ENCODE assay signal across 8 cellular contexts in the genomic region with DNA sequence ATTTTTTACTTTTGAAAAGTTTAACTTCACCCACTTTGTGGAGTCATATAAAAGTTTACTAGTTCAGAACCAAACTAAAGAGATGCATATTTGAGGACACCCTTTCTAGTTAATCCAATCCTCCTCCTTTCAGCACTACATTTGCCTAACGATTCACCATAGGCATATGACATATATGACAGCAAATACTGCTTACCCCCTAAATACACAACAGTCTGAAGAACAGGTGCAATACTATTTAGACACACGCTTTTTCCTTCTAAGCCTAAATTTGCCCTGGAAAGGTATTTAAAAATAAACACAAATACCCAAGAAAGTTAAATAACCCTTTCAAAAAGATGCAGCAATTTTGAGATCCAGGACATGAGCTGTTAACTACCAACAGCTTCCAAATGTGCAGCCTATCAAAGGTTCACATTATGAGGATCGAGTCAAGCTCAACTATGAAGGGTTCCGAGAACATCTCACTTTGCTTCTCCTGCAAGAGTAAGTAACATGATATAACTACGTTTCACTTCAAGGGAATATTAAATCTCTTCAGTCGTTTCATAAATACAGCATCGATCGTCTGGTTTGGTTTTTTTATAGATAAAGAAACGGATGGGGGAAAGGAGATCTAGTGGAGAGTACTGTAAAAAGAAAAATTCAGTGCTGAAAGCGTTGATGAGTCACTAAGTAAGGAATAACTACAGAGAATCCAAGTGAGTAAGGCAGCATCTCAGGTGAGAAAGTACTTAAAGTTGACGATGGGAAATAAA. TPM values are rescaled to one million over a fixed set of nuclear protein-coding genes. Genes with fewer than 3 reads are reported as not detected.
DNase-seq lines count a peak whose midpoint lies in the region; FAIRE-seq and TF ChIP-seq lines count a peak whose summit lies in the region.

No MANE protein-coding gene starts in this region.

- H3K4me1 ChIP-seq in Karpas-422 (ENCODE audit: low read length) (peaks cover 28% of the 10 kb centered on the region), mesodermal cell (ENCODE audit: control insufficient read depth, insufficient read depth, low read length, poor library complexity, severe bottlenecking) (peaks cover 9% of the 10 kb centered on the region)

- H3K9ac ChIP-seq in Karpas-422 (ENCODE audit: low read length): peak overlapping the region; percentile 98

- H3K79me2 ChIP-seq in Karpas-422 (ENCODE audit: low read length): peaks cover 71% of the 10 kb centered on the region

- H3K4me3 ChIP-seq in Karpas-422 (ENCODE audit: low read length) (peak overlapping the region; percentile 78), bronchial epithelial cell (ENCODE audit: low read depth, low read length) (peak overlapping the region; percentile 97), mesodermal cell (ENCODE audit: extremely low read depth, insufficient read depth, low read length, poor library complexity, severe bottlenecking) (peak overlapping the region; percentile 100)

- no peak for FAIRE-seq in bronchial epithelial cell (lab: Jason Lieb, UNC)

- peaks cover 0 to 2% (median 0%) of the 10 kb centered on the region in 3 donors for H3K27me3 Mint-ChIP-seq in CD14-positive monocyte (ENCODE audit: low read depth in 3 of 3)

- intact Hi-C loops in CD14-positive monocyte (cut with micrococcal nuclease): loop anchor here (5.0 to 10.0 kb wide), 2 partner anchors 50 to 68 kb away; no protein-coding TSS in a partner anchor

- H3K36me3 ChIP-seq in Karpas-422 (ENCODE audit: insufficient read depth, low read length) (peaks cover 27% of the 10 kb centered on the region), bronchial epithelial cell (ENCODE audit: control insufficient read depth, insufficient read depth, low read length) (no peaks in the 10 kb centered on the region), mesodermal cell (ENCODE audit: control insufficient read depth, insufficient read depth, low read length) (peaks cover 31% of the 10 kb centered on the region)

- no peaks in the 10 kb centered on the region for H3K9me2 ChIP-seq in Karpas-422 (replicated peaks; ENCODE audit: insufficient read depth, low read length)

- H3K27ac Mint-ChIP-seq in CD14-positive monocyte: peak overlapping the region; percentile 84 to 100 (median 91)

- peak overlapping the region; percentile 82 for H3K4me2 ChIP-seq in Karpas-422 (ENCODE audit: low read depth, low read length, poor library complexity, severe bottlenecking)

- peaks cover 13 to 15% of the 10 kb centered on the region in 2 donors for H3K36me3 Mint-ChIP-seq in CD14-positive monocyte

- peak overlapping the region; percentile 100 for H3K4me3 Mint-ChIP-seq in CD14-positive monocyte

- no peaks in the 10 kb centered on the region for H3K27me3 ChIP-seq in Karpas-422 (ENCODE audit: low read length)
- no peaks in the 10 kb centered on the region for H3K27me3 ChIP-seq in bronchial epithelial cell (ENCODE audit: control insufficient read depth, insufficient read depth, low read length)

- no peak for TF ChIP-seq CTCF in CD14-positive monocyte (IDR thresholded peaks at IDR 0.05)
- no peak for TF ChIP-seq CTCF in bronchial epithelial cell (IDR thresholded peaks at IDR 0.05; ENCODE audit: insufficient read depth, low read length, severe bottlenecking)

- H3K9me3 Mint-ChIP-seq in CD14-positive monocyte: no peaks in the 10 kb centered on the region

- DNase-seq in CD14-positive monocyte (ENCODE audit: low spot score) (no peak), Karpas-422 (peak; percentile 66), bronchial epithelial cell (ENCODE audit: low read depth) (peak; percentile 68), HuH-7 (ENCODE audit: low spot score) (no peak), DMS114 treated with DMSO at 0.1 percent for 48 hours (lab: John Stamatoyannopoulos, UW; ENCODE audit: unreplicated experiment) (no peak), SKM-1 treated with dmso at 0.1 percent for 144 hours (lab: John Stamatoyannopoulos, UW; ENCODE audit: unreplicated experiment) (no peak), NCI-H1436 treated with DMSO at 0.1 percent for 48 hours (lab: John Stamatoyannopoulos, UW) (no peak)

- H3K9me3 ChIP-seq in Karpas-422 (ENCODE audit: low read length) (no peaks in the 10 kb centered on the region), mesodermal cell (ENCODE audit: control insufficient read depth, low read length) (no peaks in the 10 kb centered on the region)

- 14 to 19% methylated on average over 4 to 6 of the region's 11 CpGs for WGBS in mesodermal cell (ENCODE audit: insufficient coverage in 2 of 2), 2 experiments

- H3K4me1 Mint-ChIP-seq in CD14-positive monocyte: peaks cover 31% of the 10 kb centered on the region

- peaks cover 12% of the 10 kb centered on the region; the same call in 1 of the 2 replicates for H4K20me1 ChIP-seq in Karpas-422 (ENCODE audit: insufficient read depth, low read depth, low read length)

- 0 out of 2 replicates have a peak overlapping the region, but pooled peaks have one; percentile 64 for H2AFZ ChIP-seq in Karpas-422 (ENCODE audit: low read length)

- H3K27ac ChIP-seq in Karpas-422 (ENCODE audit: low read length) (peak overlapping the region; percentile 88), mesodermal cell (ENCODE audit: low read depth, low read length, severe bottlenecking) (peak overlapping the region; percentile 97)

RNA-seq across cellular contexts. Expression of gene AP4S1, which starts 0.7 kb away (rescaled TPM):
- polyA plus RNA-seq in CD14-positive monocyte: 1 to 10 TPM; 2.8 to 5.1 TPM
- 7.8 and 10.2 TPM in 2 replicates for total RNA-seq in Karpas-422 (2014; rRNA removed; shearing (Covaris generic); ENCODE audit: low replicate concordance)
- 1.8 and 2.8 TPM in 2 replicates for total RNA-seq in bronchial epithelial cell
- 3.9 TPM for polyA plus RNA-seq in mesodermal cell (2013, experiment 1 of 2)
- 5.0 TPM for polyA plus RNA-seq in mesodermal cell (2013, experiment 2 of 2)

RNA-seq across cellular contexts. Expression of gene STRN3, which starts 1.4 kb away (rescaled TPM):
- 1 to 10 TPM; 1.0 to 3.8 TPM for polyA plus RNA-seq in CD14-positive monocyte
- total RNA-seq in Karpas-422 (2014; rRNA removed; shearing (Covaris generic); ENCODE audit: low replicate concordance): 31.3 and 59.0 TPM in 2 replicates
- 76.9 and 95.5 TPM in 2 replicates for total RNA-seq in bronchial epithelial cell
- 29.6 TPM for polyA plus RNA-seq in mesodermal cell (2013, experiment 1 of 2)
- 32.1 TPM for polyA plus RNA-seq in mesodermal cell (2013, experiment 2 of 2)

Comparison
In these comparisons a context has a peak if more than half of its experiments do, and no peak if none do; other contexts are left out.
1. DNase-seq: peak in Karpas-422 (single experiment) and bronchial epithelial cell (single experiment); none in CD14-positive monocyte (single experiment), HuH-7 (single experiment), DMS114 treated with DMSO at 0.1 percent for 48 hours (single experiment), SKM-1 treated with dmso at 0.1 percent for 144 hours (single experiment) and NCI-H1436 treated with DMSO at 0.1 percent for 48 hours (single experiment).
2. Peak in every context shown above with its lines, with median percentiles within 50 percentile points of each other: H3K4me3 ChIP-seq.